20 cellular contexts compared by ENCODE assay signal in genomic region chr2:2041256-2041824, GRCh38.
DNase-seq lines count a peak whose midpoint lies in the region; ATAC-seq, FAIRE-seq and TF ChIP-seq lines count a peak whose summit lies in the region.
"Had no signal": no experiment of that assay in that cellular context is flagged by ENCODE, and none has a peak within 500 bp of the region (broad histone marks: within the 10 kb centered on the region; RNA-seq: fewer than 3 reads in every experiment).

No MANE protein-coding gene starts in this region.

- no peak for TF ChIP-seq CTCF in pancreas (IDR thresholded peaks at IDR 0.05)

- H3K36me3 Mint-ChIP-seq in activated CD4-positive, alpha-beta T cell treated with anti-CD3 and anti-CD28 coated beads, Interleukin-2, amount 10 ng/mL, durations not matched to agents 24 days and 14 days (ENCODE audit: low read depth), result no peaks in the 10 kb centered on the region
- H3K36me3 Mint-ChIP-seq in activated CD4-positive, alpha-beta T cell treated with anti-CD3 and anti-CD28 coated beads, Interleukin-2, amount 10 ng/mL, durations not matched to agents 7 days and 5 days (ENCODE audit: low read depth), result no peaks in the 10 kb centered on the region
- H3K36me3 Mint-ChIP-seq in stimulated activated naive B cell treated with anti-CD40 and anti-IgM and Interleukin-4, amounts not matched to agents 10 μg/mL and 1 μg/mL and 100 μg/mL, for 72 hours, result no peaks in the 10 kb centered on the region
- H3K36me3 Mint-ChIP-seq: CD14-positive monocyte; CD4-positive, alpha-beta memory T cell had no signal

- no peaks in the 10 kb centered on the region for H3K4me1 Mint-ChIP-seq in activated CD4-positive, alpha-beta T cell treated with anti-CD3 and anti-CD28 coated beads, Interleukin-2, amount 10 ng/mL, durations not matched to agents 24 days and 14 days
- no peaks in the 10 kb centered on the region for H3K4me1 Mint-ChIP-seq in activated CD4-positive, alpha-beta T cell treated with anti-CD3 and anti-CD28 coated beads, Interleukin-2, amount 10 ng/mL, durations not matched to agents 7 days and 5 days
- no peaks in the 10 kb centered on the region for H3K4me1 Mint-ChIP-seq in stimulated activated naive B cell treated with anti-CD40 and anti-IgM and Interleukin-4, amounts not matched to agents 10 μg/mL and 1 μg/mL and 100 μg/mL, for 72 hours
- H3K4me1 Mint-ChIP-seq: CD14-positive monocyte; CD4-positive, alpha-beta memory T cell had no signal

- peak; percentile 31 for DNase-seq in activated CD4-positive, alpha-beta T cell treated with anti-CD3 and anti-CD28 coated beads, Interleukin-2, amount 10 ng/mL, durations not matched to agents 24 days and 14 days
- no peak for DNase-seq in activated CD4-positive, alpha-beta T cell treated with anti-CD3 and anti-CD28 coated beads, Interleukin-2, amount 10 ng/mL, durations not matched to agents 7 days and 5 days
- DNase-seq in left lobe of liver (ENCODE audit: low spot score) (no peak), pancreas (no peak), NCI-H1930 (lab: John Stamatoyannopoulos, UW) (no peak), substantia nigra (lab: John Stamatoyannopoulos, UW) (no peak)
- DNase-seq in stimulated activated naive B cell treated with anti-CD40 and anti-IgM and Interleukin-4, amounts not matched to agents 10 μg/mL and 1 μg/mL and 100 μg/mL, for 72 hours, result no peak
- DNase-seq: 8988T; CD4-positive, alpha-beta memory T cell; DMS153; DMS79; GDM1; HCEC 1CT had no signal

- peak; percentile 77 for ATAC-seq in left lobe of liver
- peak in 3 of 4 donors; percentile 31 to 78 (median 73) for ATAC-seq in pancreas
- no peak for ATAC-seq in stimulated activated naive B cell treated with anti-CD40 and anti-IgM and Interleukin-4, amounts not matched to agents 10 μg/mL and 1 μg/mL and 100 μg/mL, for 72 hours (replicated peaks)
- ATAC-seq: GM23338 had no signal

- no peak overlapping the region for H3K27ac Mint-ChIP-seq in activated CD4-positive, alpha-beta T cell treated with anti-CD3 and anti-CD28 coated beads, Interleukin-2, amount 10 ng/mL, durations not matched to agents 24 days and 14 days
- no peak overlapping the region for H3K27ac Mint-ChIP-seq in activated CD4-positive, alpha-beta T cell treated with anti-CD3 and anti-CD28 coated beads, Interleukin-2, amount 10 ng/mL, durations not matched to agents 7 days and 5 days
- no peak overlapping the region for H3K27ac Mint-ChIP-seq in stimulated activated naive B cell treated with anti-CD40 and anti-IgM and Interleukin-4, amounts not matched to agents 10 μg/mL and 1 μg/mL and 100 μg/mL, for 72 hours
- H3K27ac Mint-ChIP-seq: CD14-positive monocyte; CD4-positive, alpha-beta memory T cell; GM23338 had no signal

- H3K9me3 ChIP-seq in pancreas, result no peaks in the 10 kb centered on the region
- H3K9me3 ChIP-seq: BLaER1 had no signal

- peaks cover 5% of the 10 kb centered on the region for H3K27me3 Mint-ChIP-seq in activated CD4-positive, alpha-beta T cell treated with anti-CD3 and anti-CD28 coated beads, Interleukin-2, amount 10 ng/mL, durations not matched to agents 24 days and 14 days
- no peaks in the 10 kb centered on the region for H3K27me3 Mint-ChIP-seq in activated CD4-positive, alpha-beta T cell treated with anti-CD3 and anti-CD28 coated beads, Interleukin-2, amount 10 ng/mL, durations not matched to agents 7 days and 5 days
- peaks cover 9 to 12% of the 10 kb centered on the region in 2 donors for H3K27me3 Mint-ChIP-seq in stimulated activated naive B cell treated with anti-CD40 and anti-IgM and Interleukin-4, amounts not matched to agents 10 μg/mL and 1 μg/mL and 100 μg/mL, for 72 hours

- no peak overlapping the region for H3K4me3 Mint-ChIP-seq in activated CD4-positive, alpha-beta T cell treated with anti-CD3 and anti-CD28 coated beads, Interleukin-2, amount 10 ng/mL, durations not matched to agents 24 days and 14 days
- H3K4me3 Mint-ChIP-seq in activated CD4-positive, alpha-beta T cell treated with anti-CD3 and anti-CD28 coated beads, Interleukin-2, amount 10 ng/mL, durations not matched to agents 7 days and 5 days, result no peak overlapping the region
- H3K4me3 Mint-ChIP-seq in stimulated activated naive B cell treated with anti-CD40 and anti-IgM and Interleukin-4, amounts not matched to agents 10 μg/mL and 1 μg/mL and 100 μg/mL, for 72 hours, result no peak overlapping the region
- H3K4me3 Mint-ChIP-seq: CD14-positive monocyte; CD4-positive, alpha-beta memory T cell; GM23338 had no signal

- POLR2A ChIA-PET in activated CD4-positive, alpha-beta T cell treated with anti-CD3 and anti-CD28 coated beads, Interleukin-2, amount 10 ng/mL, durations not matched to agents 7 days and 5 days (lab: Charles Lee), result no interaction called here

- 25 to 28% methylated on average over 7 of the region's 7 CpGs for WGBS in pancreas, 2 donors

- no peaks in the 10 kb centered on the region for H3K9me3 Mint-ChIP-seq in activated CD4-positive, alpha-beta T cell treated with anti-CD3 and anti-CD28 coated beads, Interleukin-2, amount 10 ng/mL, durations not matched to agents 24 days and 14 days
- H3K9me3 Mint-ChIP-seq in activated CD4-positive, alpha-beta T cell treated with anti-CD3 and anti-CD28 coated beads, Interleukin-2, amount 10 ng/mL, durations not matched to agents 7 days and 5 days, result no peaks in the 10 kb centered on the region
- H3K9me3 Mint-ChIP-seq in stimulated activated naive B cell treated with anti-CD40 and anti-IgM and Interleukin-4, amounts not matched to agents 10 μg/mL and 1 μg/mL and 100 μg/mL, for 72 hours, result peaks cover 2% of the 10 kb centered on the region in 2 donors
- H3K9me3 Mint-ChIP-seq: GM23338 had no signal

- FAIRE-seq in pancreas (lab: Jason Lieb, UNC), result no peak
- FAIRE-seq: GM12892, GM18507, H54, HTR-8/SVneo had no signal

- H3K36me3 ChIP-seq in pancreas, result no peaks in the 10 kb centered on the region
- H3K36me3 ChIP-seq: BLaER1 had no signal

- no peaks in the 10 kb centered on the region for H3K27me3 ChIP-seq in pancreas
- H3K27me3 ChIP-seq: BLaER1 had no signal

- intact Hi-C loops in activated CD4-positive, alpha-beta T cell treated with anti-CD3 and anti-CD28 coated beads, Interleukin-2, amount 10 ng/mL, durations not matched to agents 24 days and 14 days (cut with micrococcal nuclease), result no loop called here
- intact Hi-C loops in pancreas (cut with DNase I), result no loop called here

- H3K27ac ChIP-seq in pancreas, result no peak overlapping the region
- H3K27ac ChIP-seq in substantia nigra (ENCODE audit: low read depth, low read length, poor library complexity, severe bottlenecking), result no peak overlapping the region
- H3K27ac ChIP-seq: BLaER1 had no signal

- H3K4me3 ChIP-seq in pancreas, result no peak overlapping the region
- H3K4me3 ChIP-seq: BLaER1, GM23338 had no signal

- CTCF ChIA-PET in activated CD4-positive, alpha-beta T cell treated with anti-CD3 and anti-CD28 coated beads, Interleukin-2, amount 10 ng/mL, durations not matched to agents 7 days and 5 days (lab: Charles Lee), result interaction anchor here (1.2 kb wide), 1 partner anchor 15 kb away, joined by 4 read pairs; no protein-coding TSS in a partner anchor

- H3K4me1 ChIP-seq in pancreas, result peaks cover 2 to 8% (median 4%) of the 10 kb centered on the region in 3 donors

Comparison
In these comparisons a context has a peak if more than half of its experiments do, and no peak if none do; other contexts are left out.
1. ATAC-seq: peak in left lobe of liver (single experiment) and pancreas (3 of 4); none in stimulated activated naive B cell treated with anti-CD40 and anti-IgM and Interleukin-4, amounts not matched to agents 10 μg/mL and 1 μg/mL and 100 μg/mL, for 72 hours (0 of 2).